Comparison of ENCODE assay signal across 8 cellular contexts in genomic region chr14:39231751-39232553, GRCh38. TPM values are rescaled to one million over a fixed set of nuclear protein-coding genes. Genes with fewer than 3 reads are reported as not detected.
DNase-seq lines count a peak whose midpoint lies in the region; ATAC-seq and TF ChIP-seq lines count a peak whose summit lies in the region.
"Not testable (repeated sequence)": the region's sequence is repeated elsewhere in the genome, so short reads cannot be mapped to it uniquely, and the experiment has no call there.

No MANE protein-coding gene starts in this region.

- H3K4me3 Mint-ChIP-seq in activated naive CD8-positive, alpha-beta T cell treated with anti-CD3 and anti-CD28 coated beads, Interleukin-2, amount 50 U/mL, for 24 hours = not testable (repeated sequence)

- peak in 3 of 5 experiments; percentile 12 to 33 (median 28) for TF ChIP-seq CTCF in gastrocnemius medialis (IDR thresholded peaks at IDR 0.05 in 4 of 5, conservative IDR thresholded peaks at IDR 0.05 in 1 of 5)

- not testable (repeated sequence) for H3K36me3 ChIP-seq in SJCRH30, gastrocnemius medialis

- H3K27ac Mint-ChIP-seq in activated naive CD8-positive, alpha-beta T cell treated with anti-CD3 and anti-CD28 coated beads, Interleukin-2, amount 50 U/mL, for 24 hours = peak overlapping the region; percentile 24

- H3K4me1 Mint-ChIP-seq in activated naive CD8-positive, alpha-beta T cell treated with anti-CD3 and anti-CD28 coated beads, Interleukin-2, amount 50 U/mL, for 24 hours = peaks cover 51% of the 10 kb centered on the region

- not testable (repeated sequence) for H3K4me3 ChIP-seq in SJCRH30, gastrocnemius medialis

- not testable (repeated sequence) for H3K9me3 Mint-ChIP-seq in activated naive CD8-positive, alpha-beta T cell treated with anti-CD3 and anti-CD28 coated beads, Interleukin-2, amount 50 U/mL, for 24 hours

- ATAC-seq in GM19043 (IDR thresholded peaks at IDR 0.05; ENCODE audit: low read depth, unreplicated experiment) (peak; percentile 64), HG02759 (IDR thresholded peaks at IDR 0.05; ENCODE audit: unreplicated experiment) (peak; percentile 85), gastrocnemius medialis (peak in 1 of 2 donors; percentile 58)
- peak; percentile 44 for ATAC-seq in activated naive CD8-positive, alpha-beta T cell treated with anti-CD3 and anti-CD28 coated beads, Interleukin-2, amount 50 U/mL, for 24 hours

- peak; percentile 40 for DNase-seq in Caki2 (ENCODE audit: low read depth)
- peak; percentile 81 to 84 for DNase-seq in Kasumi-1 (lab: John Stamatoyannopoulos, UW)
- DNase-seq in SJCRH30 = peak; percentile 24 to 54
- peak; percentile 34 for DNase-seq in activated naive CD8-positive, alpha-beta T cell treated with anti-CD3 and anti-CD28 coated beads, Interleukin-2, amount 50 U/mL, for 24 hours
- peak; percentile 26 for DNase-seq in hepatic stellate cell (ENCODE audit: low spot score)
- DNase-seq in gastrocnemius medialis = not testable (repeated sequence)

- H3K36me3 Mint-ChIP-seq in activated naive CD8-positive, alpha-beta T cell treated with anti-CD3 and anti-CD28 coated beads, Interleukin-2, amount 50 U/mL, for 24 hours (ENCODE audit: low read depth) = not testable (repeated sequence)

- H3K27ac ChIP-seq in SJCRH30, gastrocnemius medialis: not testable (repeated sequence)

- H3K27me3 ChIP-seq in SJCRH30, gastrocnemius medialis: not testable (repeated sequence)

- H3K4me1 ChIP-seq in SJCRH30, gastrocnemius medialis: not testable (repeated sequence)

- in situ Hi-C loops in Caki2 (cut with HindIII; ENCODE audit: low pct_unique_long_range_greater_than_20kb, low sequenced_read_pairs); gastrocnemius medialis (cut with MboI; ENCODE audit: low sequenced_read_pairs in 4 of 4): not testable (repeated sequence)

- intact Hi-C loops in gastrocnemius medialis (cut with DNase I; ENCODE audit: low total_unique reads) = loop anchor here (5.0 kb wide), 1 partner anchor 135 kb away; no protein-coding TSS in a partner anchor

- not testable (repeated sequence) for TF ChIP-seq POLR2A in gastrocnemius medialis (IDR thresholded peaks at IDR 0.05)

- H3K9me3 ChIP-seq in SJCRH30 (replicated peaks); gastrocnemius medialis: not testable (repeated sequence)

- H3K27me3 Mint-ChIP-seq in activated naive CD8-positive, alpha-beta T cell treated with anti-CD3 and anti-CD28 coated beads, Interleukin-2, amount 50 U/mL, for 24 hours = not testable (repeated sequence)

RNA-seq across cellular contexts. Expression of gene MIA2, which starts 1.8 kb away (rescaled TPM):
- 18.3 and 29.2 TPM in 2 replicates for total RNA-seq in Caki2 (2014; rRNA removed; shearing (Covaris generic); ENCODE audit: low replicate concordance)
- total RNA-seq in SJCRH30 (2014; rRNA removed; shearing (Covaris generic)) = 16.4 and 20.5 TPM in 2 replicates
- 10 to 100 TPM; 13.6 to 30.9 (median 20.7) TPM for total RNA-seq in gastrocnemius medialis

RNA-seq across cellular contexts. Expression of gene PNN, which starts 56.9 kb away (rescaled TPM):
- total RNA-seq in Caki2 (2014; rRNA removed; shearing (Covaris generic); ENCODE audit: low replicate concordance) = 5.3 and 5.9 TPM in 2 replicates
- 70.4 and 98.1 TPM in 2 replicates for total RNA-seq in SJCRH30 (2014; rRNA removed; shearing (Covaris generic))
- 10 to 100 TPM in 3 of 4 donors, 1 to 10 TPM in 1; 9.2 to 16.2 (median 13.7) TPM for total RNA-seq in gastrocnemius medialis
